ENCODE assay signal across 29 cellular contexts in the genomic region with DNA sequence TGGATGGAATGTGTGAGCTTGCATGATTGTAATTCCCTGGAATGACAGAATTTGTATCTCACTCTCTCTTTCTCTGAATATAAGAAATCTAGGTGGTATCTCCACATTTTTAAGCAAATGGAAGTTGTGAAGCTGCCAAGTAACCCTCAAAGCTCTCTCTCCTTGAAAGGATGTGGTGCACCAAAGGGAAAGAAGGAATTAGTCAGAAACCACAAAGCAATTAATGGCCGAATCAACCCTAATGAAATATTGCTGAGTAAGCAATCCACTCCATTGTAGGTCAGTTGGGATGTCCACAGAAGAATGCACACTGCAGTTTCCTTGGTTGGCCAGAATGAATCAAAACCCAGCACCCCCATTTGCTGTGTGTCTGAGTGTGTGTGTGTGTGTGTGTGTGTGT.
DNase-seq lines count a peak whose midpoint lies in the region; ATAC-seq, FAIRE-seq and TF ChIP-seq lines count a peak whose summit lies in the region.
"Had no signal": no experiment of that assay in that cellular context is flagged by ENCODE, and none has a peak within 500 bp of the region (broad histone marks: within the 10 kb centered on the region; RNA-seq: fewer than 3 reads in every experiment).

No MANE protein-coding gene starts in this region.

- TF ChIP-seq EP300 in K562 (IDR thresholded peaks at IDR 0.05; ENCODE audit: low read length): no peak

- H3K4me3 ChIP-seq in K562: no peak overlapping the region
- H3K4me3 ChIP-seq: lung, psoas muscle, suprapubic skin had no signal

- TF ChIP-seq POLR2A in K562 (conservative IDR thresholded peaks at IDR 0.05): no peak

- CTCF ChIA-PET in K562 (lab: Yijun Ruan, JAX; ENCODE audit: low intra/inter-chr PET ratio): interaction anchor here (0.7 kb wide), 1 partner anchor 201 kb away, joined by 3 read pairs; no protein-coding TSS in a partner anchor

- no peaks in the 10 kb centered on the region for H3K4me1 ChIP-seq in K562 (replicated peaks in 1 of 2; ENCODE audit: control insufficient read depth in 2 of 2, insufficient read depth in 2 of 2, low read length in 2 of 2)
- H3K4me1 ChIP-seq: BE2C, psoas muscle, suprapubic skin had no signal

- no peaks in the 10 kb centered on the region for H3K36me3 ChIP-seq in K562 (ENCODE audit: control insufficient read depth, insufficient read depth, low read length)
- H3K36me3 ChIP-seq: BE2C, suprapubic skin had no signal

- H3K9ac ChIP-seq in K562 (ENCODE audit: insufficient read depth in 1 of 2, low read depth in 2 of 2, low read length in 2 of 2): no peak overlapping the region
- H3K9ac ChIP-seq: KMS-11 had no signal

- no peak for TF ChIP-seq RAD21 in K562 (CRISPR knock-in tag; conservative IDR thresholded peaks at IDR 0.05 in 1 of 2, IDR thresholded peaks at IDR 0.05 in 1 of 2)

- no peaks in the 10 kb centered on the region for H3K9me1 ChIP-seq in K562 (ENCODE audit: control insufficient read depth, insufficient read depth, low read length)

- intact Hi-C loops in K562 (cut with micrococcal nuclease): no loop called here

- no peak for ATAC-seq in K562
- ATAC-seq: activated CD4-positive, alpha-beta T cell treated with anti-CD3 and anti-CD28 coated beads for 36 hours; psoas muscle; stimulated activated effector memory CD8-positive, alpha-beta T cell treated with anti-CD3 and anti-CD28 coated beads, Interleukin-12 subunit alpha, Interleukin-12 subunit beta, amount 100 ng/mL, for 72 hours had no signal

- no peak overlapping the region for H3K4me2 ChIP-seq in K562 (ENCODE audit: insufficient read depth, low read length)
- H3K4me2 ChIP-seq: KMS-11 had no signal

- no peaks in the 10 kb centered on the region for H3K9me3 ChIP-seq in K562 (replicated peaks; ENCODE audit: control insufficient read depth, insufficient read depth, low read depth, low read length)
- H3K9me3 ChIP-seq: BE2C, psoas muscle, suprapubic skin had no signal

- in situ Hi-C loops in K562 (cut with MboI) (loop anchor here (10.0 to 25.0 kb wide), 2 partner anchors 238 to 590 kb away; a partner anchor contains a TSS), ACHN (cut with HindIII; ENCODE audit: low pct_ligation_motif_present, low pct_unique_long_range_greater_than_20kb, low sequenced_read_pairs) (no loop called here)

- H3K27me3 ChIP-seq in K562 (ENCODE audit: control insufficient read depth in 2 of 2, insufficient read depth in 2 of 2, low read length in 2 of 2): no peaks in the 10 kb centered on the region
- H3K27me3 ChIP-seq: BE2C had no signal

- no peak overlapping the region for H3K27ac ChIP-seq in K562 (ENCODE audit: extremely low read depth, low read depth, low read length)
- H3K27ac ChIP-seq: epithelial cell of prostate, KMS-11, psoas muscle, suprapubic skin had no signal

- no CpG with 5 or more reads among the region's 1 CpG for WGBS in K562 (ENCODE audit: insufficient coverage, low coverage, missing lambda C conversion rate)

- DNase-seq in Daoy (ENCODE audit: low read depth) (peak; percentile 61), HT1080 (ENCODE audit: low read depth) (peak; percentile 48), K562 (ENCODE audit: extremely low read depth in 1 of 4, low spot score in 3 of 4) (no peak), kidney tubule cell (ENCODE audit: low spot score) (peak; percentile 70), ureter (ENCODE audit: low spot score) (no peak), ACHN (no peak), RKO (ENCODE audit: low spot score) (no peak), midbrain (lab: John Stamatoyannopoulos, UW) (no peak)
- DNase-seq: activated CD4-positive, alpha-beta T cell treated with anti-CD3 and anti-CD28 coated beads for 36 hours; activated naive CD4-positive, alpha-beta T cell treated with Interleukin-2 at 50 U/mL for 16 hours; activated T-cell treated with anti-CD3 and anti-CD28 coated beads, Interleukin-2, amount 50 U/mL, for 48 hours; amniotic stem cell; BE2C; H7; hypothalamus; NCI-H1694 treated with DMSO at 0.1 percent for 48 hours; NCI-H748 treated with DMSO at 0.1 percent for 48 hours; psoas muscle; SHP77; small intestine; stimulated activated CD4-positive, alpha-beta T cell treated with anti-CD3 and anti-CD28 coated beads, Interleukin-2, amount 100 ng/mL, for 24 hours; T-helper 1 cell had no signal

- H3K79me2 ChIP-seq in K562 (ENCODE audit: control insufficient read depth, insufficient read depth, low read length): no peaks in the 10 kb centered on the region

- no peak overlapping the region for H2AFZ ChIP-seq in K562 (ENCODE audit: low read depth, low read length)

- no peak for FAIRE-seq in K562 (lab: Jason Lieb, UNC)
- FAIRE-seq: frontal cortex, islet of Langerhans, small intestine had no signal

- no TSS peak for BruUV-seq in K562 (replicated peaks; lab: Mats Ljungman, UMichigan)

- H4K20me1 ChIP-seq in K562 (replicated peaks; ENCODE audit: control insufficient read depth, insufficient read depth, low read length): no peaks in the 10 kb centered on the region

- POLR2A ChIA-PET in K562 (lab: Yijun Ruan, JAX): interaction anchor here (0.9 kb wide), 1 partner anchor 33 kb away, joined by 3 read pairs; no protein-coding TSS in a partner anchor

- TF ChIP-seq CTCF in K562 (IDR thresholded peaks at IDR 0.05 in 2 of 3, conservative IDR thresholded peaks at IDR 0.05 in 1 of 3; ENCODE audit: insufficient read depth in 2 of 3, low read depth in 1 of 3, low read length in 3 of 3): no peak

TF ChIP-seq in K562, 482 proteins besides CTCF, POLR2A, EP300 and RAD21:
- TF ChIP-seq MAFF (IDR thresholded peaks at IDR 0.05; ENCODE audit: low read length) (peak; percentile 91), MAFK (IDR thresholded peaks at IDR 0.05; ENCODE audit: low read length) (peak; percentile 95), NFYB (IDR thresholded peaks at IDR 0.05; ENCODE audit: extremely low read depth, insufficient read length) (no peak), MAFG (tag; conservative IDR thresholded peaks at IDR 0.05) (peak; percentile 87), C11orf30 (IDR thresholded peaks at IDR 0.05; ENCODE audit: low read depth) (peak; percentile 87), THRAP3 (IDR thresholded peaks at IDR 0.05; ENCODE audit: borderline replicate concordance) (no peak), SMAD4 (CRISPR knock-in tag; conservative IDR thresholded peaks at IDR 0.05) (no peak), ZNF316 (IDR thresholded peaks at IDR 0.05) (peak; percentile 92), CBX8 (IDR thresholded peaks at IDR 0.05; ENCODE audit: borderline replicate concordance, extremely low read depth, low read depth, low read length, poor library complexity, severe bottlenecking) (no peak), ZBTB8A (IDR thresholded peaks at IDR 0.05; ENCODE audit: partially characterized antibody) (no peak)
TF ChIP-seq in K562: peak in this region for 5.

Comparison
In these comparisons a context has a peak if more than half of its experiments do, and no peak if none do; other contexts are left out.
1. DNase-seq: peak in Daoy (single experiment), HT1080 (single experiment) and kidney tubule cell (single experiment); none in K562 (0 of 4), ureter (single experiment), ACHN (single experiment), RKO (single experiment) and midbrain (single experiment).